ENCODE assay signal across 13 cellular contexts in the genomic region with DNA sequence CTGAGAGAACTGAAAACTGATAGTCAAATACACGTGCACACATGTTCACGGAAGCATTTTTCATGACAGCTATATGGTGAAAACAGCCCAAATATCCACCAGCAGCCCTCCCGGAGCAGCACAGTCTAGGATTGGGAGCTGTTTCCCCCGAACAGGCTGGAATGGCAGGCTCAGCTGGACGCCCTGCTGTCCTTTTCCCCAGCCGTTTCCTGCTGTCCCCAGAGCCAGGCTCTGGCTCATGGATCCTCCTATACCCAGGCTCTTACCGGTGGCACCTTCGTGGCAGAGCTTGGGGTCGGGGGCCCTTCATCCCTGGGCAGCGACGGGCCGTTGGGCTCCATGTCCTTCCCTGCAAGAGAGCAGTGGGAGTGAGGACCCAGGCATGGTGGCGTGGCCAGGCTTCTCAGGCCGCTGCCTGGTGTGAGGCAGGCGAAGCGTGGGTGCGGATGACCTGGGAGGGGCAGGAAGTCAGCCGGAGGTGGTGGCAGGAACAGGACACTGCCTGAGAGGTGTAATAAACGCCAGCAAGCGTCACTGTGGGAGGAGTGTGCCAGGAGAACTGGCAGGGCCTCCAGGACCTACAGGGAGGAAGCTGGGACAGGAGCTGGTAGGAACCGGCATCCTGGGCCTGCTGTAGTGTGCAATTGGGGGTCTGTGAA. TPM values are rescaled to one million over a fixed set of nuclear protein-coding genes. Genes with fewer than 3 reads are reported as not detected.
DNase-seq lines count a peak whose midpoint lies in the region; ATAC-seq and TF ChIP-seq lines count a peak whose summit lies in the region.
"Had no signal": no experiment of that assay in that cellular context is flagged by ENCODE, and none has a peak within 500 bp of the region (broad histone marks: within the 10 kb centered on the region; RNA-seq: fewer than 3 reads in every experiment).

No MANE protein-coding gene starts in this region.

- H3K23me2 ChIP-seq in H9 (ENCODE audit: insufficient read length, low read depth, low read length, poor library complexity, severe bottlenecking) = no peaks in the 10 kb centered on the region

- no peak overlapping the region for H3K4ac ChIP-seq in H9 (ENCODE audit: low read depth, low read length)

- H2BK120ac ChIP-seq in H9 (ENCODE audit: low read depth, low read length, poor library complexity, severe bottlenecking) = no peak overlapping the region

- no peak overlapping the region for H2BK12ac ChIP-seq in H9 (ENCODE audit: insufficient read length, low read depth, low read length)

- no peak overlapping the region for H3K4me2 ChIP-seq in H9 (ENCODE audit: insufficient read depth, insufficient read length, low read length)

- no peak overlapping the region for H3K4me3 Mint-ChIP-seq in H9
- peak overlapping the region; percentile 71 to 81 (median 79) for H3K4me3 Mint-ChIP-seq in immature natural killer cell
- no peak overlapping the region for H3K4me3 Mint-ChIP-seq in mesothelial cell of epicardium
- H3K4me3 Mint-ChIP-seq: CD4-positive, CD25-positive, alpha-beta regulatory T cell; type B pancreatic cell had no signal

- H2BK15ac ChIP-seq in H9 (ENCODE audit: low read depth, low read length) = no peak overlapping the region

- H3K79me1 ChIP-seq in H9 (ENCODE audit: insufficient read depth, low read depth, low read length, poor library complexity, severe bottlenecking) = no peaks in the 10 kb centered on the region

- no peaks in the 10 kb centered on the region for H3K27me3 ChIP-seq in H9 (ENCODE audit: insufficient read depth, low read length)
- H3K27me3 ChIP-seq: cardiac muscle cell, pancreas had no signal

- no peak overlapping the region for H3K14ac ChIP-seq in H9 (ENCODE audit: insufficient read depth, low read length)

- H4K8ac ChIP-seq in H9 (replicated peaks; ENCODE audit: insufficient read length, low read depth, low read length) = no peak overlapping the region

- H2BK20ac ChIP-seq in H9 (ENCODE audit: low read depth, low read length, poor library complexity, severe bottlenecking) = no peak overlapping the region

- no peak overlapping the region for H3K18ac ChIP-seq in H9 (ENCODE audit: insufficient read length, low read depth, low read length)

- H4K91ac ChIP-seq in H9 (ENCODE audit: insufficient read length, low read depth, low read length) = no peak overlapping the region

- WGBS in H9 (ENCODE audit: extremely low coverage, insufficient read length, low lambda C conversion rate) = no CpG with 5 or more reads among the region's 21 CpGs
- WGBS in adipose tissue, 3 donors = 62 to 86% (median 66%) methylated on average over 21 of the region's 21 CpGs

- H4K5ac ChIP-seq in H9 (ENCODE audit: insufficient read length, low read depth, low read length) = no peak overlapping the region

- H3K9me3 Mint-ChIP-seq in H9 = no peaks in the 10 kb centered on the region
- no peaks in the 10 kb centered on the region for H3K9me3 Mint-ChIP-seq in immature natural killer cell
- H3K9me3 Mint-ChIP-seq in mesothelial cell of epicardium = no peaks in the 10 kb centered on the region
- H3K9me3 Mint-ChIP-seq: CD4-positive, CD25-positive, alpha-beta regulatory T cell; type B pancreatic cell had no signal

- H3K36me3 Mint-ChIP-seq in H9 (ENCODE audit: insufficient read depth in 1 of 3, low read depth in 3 of 3) = peaks cover under 1 to 7% (median 6%) of the 10 kb centered on the region in 3 experiments; a peak in 4 of 7 replicates
- peaks cover 10 to 20% (median 11%) of the 10 kb centered on the region in 3 donors for H3K36me3 Mint-ChIP-seq in immature natural killer cell
- peaks cover 4% of the 10 kb centered on the region for H3K36me3 Mint-ChIP-seq in mesothelial cell of epicardium
- H3K36me3 Mint-ChIP-seq: CD4-positive, CD25-positive, alpha-beta regulatory T cell had no signal

- H3K9me3 ChIP-seq in H9 (ENCODE audit: control insufficient read depth, low read depth, low read length) = no peaks in the 10 kb centered on the region
- H3K9me3 ChIP-seq: pancreas had no signal

- DNase-seq in H9 (no peak), immature natural killer cell (peak; percentile 52 to 59 (median 56)), sciatic nerve (ENCODE audit: low spot score) (peak; percentile 57), NCI-H1048 (lab: John Stamatoyannopoulos, UW) (no peak), mesothelial cell of epicardium (ENCODE audit: low spot score in 2 of 2, unreplicated experiment in 2 of 2) (no peak)
- DNase-seq in stimulated activated CD4-positive, alpha-beta T cell treated with anti-CD3 and anti-CD28 coated beads, Interleukin-2, amount 100 ng/mL, for 48 hours = no peak
- DNase-seq: CD4-positive, CD25-positive, alpha-beta regulatory T cell had no signal

- no peak overlapping the region for H3K23ac ChIP-seq in H9 (ENCODE audit: insufficient read length, low read depth, low read length)

- H3K27ac Mint-ChIP-seq in H9 = peak overlapping the region in 2 of 3 experiments; percentile 49 to 67; a peak in 2 of 7 replicates
- H3K27ac Mint-ChIP-seq in immature natural killer cell = peak overlapping the region; percentile 81 to 91 (median 88)
- H3K27ac Mint-ChIP-seq in mesothelial cell of epicardium = no peak overlapping the region
- H3K27ac Mint-ChIP-seq: CD4-positive, CD25-positive, alpha-beta regulatory T cell; type B pancreatic cell had no signal

- no peak overlapping the region for H3K56ac ChIP-seq in H9 (ENCODE audit: insufficient read length, low read depth, low read length)

- H3K79me2 ChIP-seq in H9 (ENCODE audit: insufficient read depth, low read length) = no peaks in the 10 kb centered on the region

- no peaks in the 10 kb centered on the region for H3K27me3 Mint-ChIP-seq in H9 (ENCODE audit: low read depth)
- H3K27me3 Mint-ChIP-seq in immature natural killer cell (ENCODE audit: low read depth in 3 of 3) = peaks cover 0 to under 1% (median 0%) of the 10 kb centered on the region in 3 donors
- no peaks in the 10 kb centered on the region for H3K27me3 Mint-ChIP-seq in mesothelial cell of epicardium (ENCODE audit: low read depth)
- H3K27me3 Mint-ChIP-seq: CD4-positive, CD25-positive, alpha-beta regulatory T cell; type B pancreatic cell had no signal

- H2AFZ ChIP-seq in H9 (ENCODE audit: low read length) = no peak overlapping the region

- TF ChIP-seq CTCF in H9 (conservative IDR thresholded peaks at IDR 0.05) (no peak), mesothelial cell of epicardium (IDR thresholded peaks at IDR 0.05; ENCODE audit: unreplicated experiment) (no peak)

- no peak overlapping the region for H2AK5ac ChIP-seq in H9 (ENCODE audit: insufficient read length, low read length)

- H3K9ac ChIP-seq in H9 (ENCODE audit: extremely low read depth, insufficient read length, low read length) = no peak overlapping the region

- no peaks in the 10 kb centered on the region for H3K4me1 ChIP-seq in H9 (ENCODE audit: insufficient read depth, low read length)

- H3K4me1 Mint-ChIP-seq in H9 (0 out of 4 replicates have a peak, but pooled peaks cover 0 to under 1% of the 10 kb centered on the region in 2 experiments), immature natural killer cell (peaks cover 66 to 73% of the 10 kb centered on the region in 2 donors), mesothelial cell of epicardium (no peaks in the 10 kb centered on the region)
- H3K4me1 Mint-ChIP-seq: CD4-positive, CD25-positive, alpha-beta regulatory T cell had no signal

- no peak for ATAC-seq in sciatic nerve
- no peak for ATAC-seq in GM21528 (IDR thresholded peaks at IDR 0.05; ENCODE audit: low FRiP score, unreplicated experiment)
- ATAC-seq: Panc1, pancreas had no signal

- no peak overlapping the region for H3T11ph ChIP-seq in H9 (ENCODE audit: low read length)

- H4K20me1 ChIP-seq in H9 (ENCODE audit: control insufficient read depth, insufficient read depth, insufficient read length) = peaks cover 2% of the 10 kb centered on the region

- H2BK5ac ChIP-seq in H9 (ENCODE audit: insufficient read length, low read length) = no peak overlapping the region

- intact Hi-C loops in sciatic nerve (cut with DNase I) = no loop called here

- H3K27ac ChIP-seq in H9 (ENCODE audit: insufficient read length, low read depth, low read length) = no peak overlapping the region
- peak overlapping the region; percentile 8 for H3K27ac ChIP-seq in adipose tissue (ENCODE audit: low read depth, low read length)
- H3K27ac ChIP-seq: cardiac muscle cell, pancreas had no signal

RNA-seq across cellular contexts. Expression of gene OSBPL5, which starts 38.8 kb away (rescaled TPM):
- total RNA-seq in H9 (2021) (11.1 and 16.1 TPM in 2 replicates), sciatic nerve (58.3 TPM), mesothelial cell of epicardium (31.6 to 37.1 TPM (median 34.4 TPM) in 3 replicates)
- polyA plus RNA-seq in adipose tissue (10 to 100 TPM in 2 of 3 donors, 1 to 10 TPM in 1; 9.5 to 25.3 (median 19.7) TPM), immature natural killer cell (10 to 100 TPM; 32.8 to 98.9 (median 33.3) TPM)

Comparison
In these comparisons a context has a peak if more than half of its experiments do, and no peak if none do; other contexts are left out.
1. DNase-seq: peak in immature natural killer cell (3 of 3) and sciatic nerve (single experiment); none in H9 (single experiment), stimulated activated CD4-positive, alpha-beta T cell treated with anti-CD3 and anti-CD28 coated beads, Interleukin-2, amount 100 ng/mL, for 48 hours (0 of 2), NCI-H1048 (single experiment) and mesothelial cell of epicardium (0 of 2).
2. H3K4me3 Mint-ChIP-seq: peak in immature natural killer cell (5 of 5); none in H9 (0 of 2) and mesothelial cell of epicardium (single experiment).